ENCODE assay signal across 12 cellular contexts in the genomic region with DNA sequence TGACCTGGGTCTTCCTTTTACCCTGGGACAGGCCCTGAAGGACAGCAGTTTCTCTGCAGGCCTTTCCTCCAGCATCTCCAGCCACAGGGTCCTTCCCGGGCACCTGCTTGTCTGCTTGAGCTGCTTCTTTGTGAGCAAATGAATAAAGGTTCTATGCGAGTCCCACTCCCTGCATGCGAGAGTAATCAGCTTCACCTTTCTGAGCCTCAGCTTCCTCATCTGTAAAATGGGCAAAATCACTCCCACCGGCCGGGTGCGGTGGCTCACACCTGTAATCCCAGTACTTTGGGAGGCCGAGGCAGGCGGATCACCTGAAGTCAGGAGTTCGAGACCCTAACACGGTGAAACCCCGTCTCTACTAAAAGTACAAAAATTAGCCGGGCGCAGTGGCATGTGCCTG. TPM values are rescaled to one million over a fixed set of nuclear protein-coding genes. Genes with fewer than 3 reads are reported as not detected.
DNase-seq lines count a peak whose midpoint lies in the region; ATAC-seq and TF ChIP-seq lines count a peak whose summit lies in the region.
"Had no signal": no experiment of that assay in that cellular context is flagged by ENCODE, and none has a peak within 500 bp of the region (broad histone marks: within the 10 kb centered on the region; RNA-seq: fewer than 3 reads in every experiment).

No MANE protein-coding gene starts in this region.

- no peak overlapping the region for H3K27ac ChIP-seq in Peyer's patch
- H3K27ac ChIP-seq: A549 had no signal

- DNase-seq in Peyer's patch (peak in 2 of 3 donors; percentile 25 to 33), chondrocyte (ENCODE audit: low spot score) (peak; percentile 43), osteocyte (ENCODE audit: extremely low spot score, unreplicated experiment) (peak; percentile 75)
- DNase-seq in activated CD4-positive, alpha-beta T cell treated with anti-CD3 and anti-CD28 coated beads, Interleukin-2, amount 50 U/mL, for 1 hour: no peak
- DNase-seq: CD8-positive, alpha-beta memory T cell; DND-41; GDM1; IMR-90 had no signal

- H3K4me1 ChIP-seq in Peyer's patch: no peaks in the 10 kb centered on the region
- H3K4me1 ChIP-seq: A549, Caco-2 had no signal

- H3K27ac Mint-ChIP-seq in chondrocyte (ENCODE audit: unreplicated experiment) (no peak overlapping the region), osteocyte (ENCODE audit: unreplicated experiment) (no peak overlapping the region)
- H3K27ac Mint-ChIP-seq: CD8-positive, alpha-beta memory T cell had no signal

- TF ChIP-seq POLR2A in Peyer's patch (IDR thresholded peaks at IDR 0.05): no peak

- no peak overlapping the region for H3K4me3 ChIP-seq in Peyer's patch
- H3K4me3 ChIP-seq: A549 had no signal

- H3K4me1 Mint-ChIP-seq in chondrocyte (ENCODE audit: low read depth) (no peaks in the 10 kb centered on the region), osteocyte (ENCODE audit: unreplicated experiment) (no peaks in the 10 kb centered on the region)
- H3K4me1 Mint-ChIP-seq: CD8-positive, alpha-beta memory T cell had no signal

- ATAC-seq in HG03196 (IDR thresholded peaks at IDR 0.05; ENCODE audit: unreplicated experiment) (no peak), GM19023 (IDR thresholded peaks at IDR 0.05; ENCODE audit: unreplicated experiment) (no peak)
- ATAC-seq: A549 had no signal

- no peaks in the 10 kb centered on the region for H3K36me3 ChIP-seq in Peyer's patch

- H3K27me3 ChIP-seq in Peyer's patch: no peaks in the 10 kb centered on the region

- H3K9me3 ChIP-seq in Peyer's patch: no peaks in the 10 kb centered on the region
- H3K9me3 ChIP-seq: A549, Caco-2 had no signal

- H3K36me3 Mint-ChIP-seq in chondrocyte (ENCODE audit: low read depth): no peaks in the 10 kb centered on the region
- no peaks in the 10 kb centered on the region for H3K36me3 Mint-ChIP-seq in osteocyte (ENCODE audit: unreplicated experiment)
- H3K36me3 Mint-ChIP-seq: CD8-positive, alpha-beta memory T cell had no signal

- TF ChIP-seq CTCF in Peyer's patch (IDR thresholded peaks at IDR 0.05) (no peak), chondrocyte (IDR thresholded peaks at IDR 0.05) (no peak), osteocyte (IDR thresholded peaks at IDR 0.05) (no peak)

- H3K27me3 Mint-ChIP-seq in chondrocyte (ENCODE audit: low read depth): peaks cover 28% of the 10 kb centered on the region
- H3K27me3 Mint-ChIP-seq in osteocyte (ENCODE audit: unreplicated experiment): peaks cover 28% of the 10 kb centered on the region

- H3K4me3 Mint-ChIP-seq in chondrocyte (ENCODE audit: unreplicated experiment) (no peak overlapping the region), osteocyte (ENCODE audit: unreplicated experiment) (no peak overlapping the region)
- H3K4me3 Mint-ChIP-seq: CD8-positive, alpha-beta memory T cell had no signal

- H3K9me3 Mint-ChIP-seq in chondrocyte (ENCODE audit: low read depth) (peaks cover 2% of the 10 kb centered on the region), osteocyte (ENCODE audit: unreplicated experiment) (no peaks in the 10 kb centered on the region)
- H3K9me3 Mint-ChIP-seq: CD8-positive, alpha-beta memory T cell had no signal

RNA-seq across cellular contexts. Expression of a gene that starts 31.1 kb away (rescaled TPM):
- total RNA-seq in Peyer's patch (10 to 100 TPM; 19.7 to 27.7 (median 22.8) TPM), chondrocyte (23.0 to 31.4 TPM (median 24.4 TPM) in 3 replicates), osteocyte (30.5 and 36.9 TPM in 2 replicates)

RNA-seq across cellular contexts. Expression of a gene that starts 41.2 kb away (rescaled TPM):
- not detected for total RNA-seq in Peyer's patch
- total RNA-seq in chondrocyte: not detected in 3 replicates
- total RNA-seq in osteocyte: not detected in 2 replicates
- total RNA-seq: Caco-2; CD8-positive, alpha-beta memory T cell; IMR-90 had no signal
